In genomic region chrX:153934473-153935325, GRCh38 we compare ENCODE assay signal across 8 cellular contexts. TPM values are rescaled to one million over a fixed set of nuclear protein-coding genes. Genes with fewer than 3 reads are reported as not detected.
DNase-seq lines count a peak whose midpoint lies in the region; ATAC-seq and TF ChIP-seq lines count a peak whose summit lies in the region.

TSS of gene NAA10 (minus strand) at chrX:153935037. CDS start at chrX:153934904, 133 bp downstream.

- peak within 1 kb of the TSS; percentile 76 for H3K27ac Mint-ChIP-seq in activated naive CD8-positive, alpha-beta T cell treated with anti-CD3 and anti-CD28 coated beads, Interleukin-2, amount 10 ng/mL, durations not matched to agents 7 days and 5 days

- H3K36me3 Mint-ChIP-seq in activated naive CD8-positive, alpha-beta T cell treated with anti-CD3 and anti-CD28 coated beads, Interleukin-2, amount 10 ng/mL, durations not matched to agents 7 days and 5 days, result peaks cover 5% of the 10 kb centered on the region

- H3K4me3 ChIP-seq in KMS-11 (IDR thresholded peaks at IDR 0.05; ENCODE audit: insufficient read depth, low read depth, low read length) (no peak within 1 kb of the TSS), osteoblast (ENCODE audit: insufficient read depth, low read length) (peak within 1 kb of the TSS; percentile 82), aorta (ENCODE audit: low read length in 2 of 2) (peak within 1 kb of the TSS; percentile 49 to 55)

- 0 to 9% methylated on average over 65 to 113 of the region's 113 CpGs for WGBS in aorta, 2 donors

- H3K4me3 Mint-ChIP-seq in activated naive CD8-positive, alpha-beta T cell treated with anti-CD3 and anti-CD28 coated beads, Interleukin-2, amount 10 ng/mL, durations not matched to agents 7 days and 5 days, result peak within 1 kb of the TSS; percentile 84

- H3K4me1 ChIP-seq in KMS-11 (ENCODE audit: low read depth, poor library complexity, severe bottlenecking) (no peaks in the 10 kb centered on the region), osteoblast (ENCODE audit: insufficient read depth, low read length) (peaks cover 7% of the 10 kb centered on the region), aorta (ENCODE audit: control insufficient read depth in 1 of 2, insufficient read depth in 2 of 2, low read length in 2 of 2) (no peaks in the 10 kb centered on the region)

- H3K9me3 Mint-ChIP-seq in activated naive CD8-positive, alpha-beta T cell treated with anti-CD3 and anti-CD28 coated beads, Interleukin-2, amount 10 ng/mL, durations not matched to agents 7 days and 5 days, result no peaks in the 10 kb centered on the region

- H2AFZ ChIP-seq in KMS-11 (ENCODE audit: low read depth) (peak within 1 kb of the TSS; percentile 77), osteoblast (ENCODE audit: low read length) (peak within 1 kb of the TSS; percentile 59)

- H3K4me2 ChIP-seq in KMS-11 (peak within 1 kb of the TSS; percentile 73), osteoblast (ENCODE audit: insufficient read depth, low read length) (peak within 1 kb of the TSS; percentile 86)

- H3K36me3 ChIP-seq in KMS-11 (ENCODE audit: insufficient read depth) (no peaks in the 10 kb centered on the region), osteoblast (ENCODE audit: insufficient read depth, low read length) (peaks cover 20% of the 10 kb centered on the region), aorta (ENCODE audit: control insufficient read depth in 1 of 2, insufficient read depth in 2 of 2, low read length in 1 of 2) (no peaks in the 10 kb centered on the region)

- H4K20me1 ChIP-seq in KMS-11 (ENCODE audit: insufficient read depth), result no peaks in the 10 kb centered on the region
- H4K20me1 ChIP-seq in osteoblast (ENCODE audit: insufficient read depth, low read length), result peaks cover 35% of the 10 kb centered on the region

- peaks cover 9% of the 10 kb centered on the region for H3K4me1 Mint-ChIP-seq in activated naive CD8-positive, alpha-beta T cell treated with anti-CD3 and anti-CD28 coated beads, Interleukin-2, amount 10 ng/mL, durations not matched to agents 7 days and 5 days

- POLR2A ChIA-PET in activated naive CD8-positive, alpha-beta T cell treated with anti-CD3 and anti-CD28 coated beads, Interleukin-2, amount 10 ng/mL, durations not matched to agents 7 days and 5 days (lab: Charles Lee), result interaction anchor here (1.1 to 8.7 kb wide), 4 partner anchors 11 to 40 kb away, joined by 3 to 69 read pairs (median 4); partner anchors contain the start of gene ARHGAP4

- peaks cover 21% of the 10 kb centered on the region; the same call in 1 of the 2 replicates for H3K79me2 ChIP-seq in KMS-11 (ENCODE audit: insufficient read depth, low read depth)
- peaks cover 38% of the 10 kb centered on the region for H3K79me2 ChIP-seq in osteoblast (ENCODE audit: insufficient read depth, low read length)

- no peaks in the 10 kb centered on the region for H3K27me3 ChIP-seq in KMS-11 (ENCODE audit: insufficient read depth, low read depth)
- H3K27me3 ChIP-seq in osteoblast (ENCODE audit: insufficient read depth, low read length), result no peaks in the 10 kb centered on the region
- no peaks in the 10 kb centered on the region for H3K27me3 ChIP-seq in aorta (ENCODE audit: control insufficient read depth in 1 of 2, insufficient read depth in 2 of 2, low read length in 1 of 2)

- intact Hi-C loops in Right ventricle myocardium inferior (cut with DNase I), result no loop called here
- intact Hi-C loops in aorta (cut with DNase I), result loop anchor here in 1 of 2 donors (5.0 kb wide), 1 partner anchor 172 kb away; the partner anchor contains the start of gene PLXNB3

- H3K27me3 Mint-ChIP-seq in activated naive CD8-positive, alpha-beta T cell treated with anti-CD3 and anti-CD28 coated beads, Interleukin-2, amount 10 ng/mL, durations not matched to agents 7 days and 5 days, result no peaks in the 10 kb centered on the region

- peak within 1 kb of the TSS; percentile 59 for H3K9ac ChIP-seq in KMS-11

- no peaks in the 10 kb centered on the region for H3K9me3 ChIP-seq in osteoblast (ENCODE audit: low read depth, low read length)
- H3K9me3 ChIP-seq in aorta (ENCODE audit: control insufficient read depth, low read length), result no peaks in the 10 kb centered on the region

- H3K27ac ChIP-seq in KMS-11, result peak within 1 kb of the TSS; percentile 68
- H3K27ac ChIP-seq in osteoblast (ENCODE audit: low read depth, low read length), result peak within 1 kb of the TSS; percentile 48
- no peak within 1 kb of the TSS for H3K27ac ChIP-seq in aorta (ENCODE audit: low read depth in 1 of 2, low read length in 2 of 2)

- peak; percentile 79 for DNase-seq in ELR (ENCODE audit: low read depth)
- DNase-seq in SK-N-DZ (ENCODE audit: low spot score), result peak; percentile 64
- DNase-seq in activated naive CD8-positive, alpha-beta T cell treated with anti-CD3 and anti-CD28 coated beads, Interleukin-2, amount 10 ng/mL, durations not matched to agents 7 days and 5 days, result peak; percentile 73
- peak; percentile 81 for DNase-seq in Right ventricle myocardium inferior (ENCODE audit: missing footprints)
- peak; percentile 100 for DNase-seq in osteoblast (ENCODE audit: insufficient read length, low spot score, missing footprints)
- peak; percentile 81 to 91 for DNase-seq in aorta

- no peak for TF ChIP-seq CTCF in KMS-11 (conservative IDR thresholded peaks at IDR 0.05; ENCODE audit: low read depth, low read length)
- no peak for TF ChIP-seq CTCF in osteoblast (IDR thresholded peaks at IDR 0.05; ENCODE audit: extremely low read depth, low read depth, low read length)

- ATAC-seq in GM21717 (IDR thresholded peaks at IDR 0.05; ENCODE audit: unreplicated experiment) (peak; percentile 81), Right ventricle myocardium inferior (peak; percentile 99), aorta (ENCODE audit: low FRiP score) (peak; percentile 93)
- ATAC-seq in activated naive CD8-positive, alpha-beta T cell treated with anti-CD3 and anti-CD28 coated beads, Interleukin-2, amount 10 ng/mL, durations not matched to agents 7 days and 5 days (ENCODE audit: low read depth), result peak; percentile 82

RNA-seq across cellular contexts. Expression of gene NAA10, which starts in this region (rescaled TPM):
- polyA plus RNA-seq in SK-N-DZ (2014; cell fraction: cytosol; rRNA removed), result 135 and 149 TPM in 2 replicates
- 176 and 329 TPM in 2 replicates for polyA plus RNA-seq in SK-N-DZ (2014; cell fraction: nucleus; rRNA removed)
- total RNA-seq in activated naive CD8-positive, alpha-beta T cell treated with anti-CD3 and anti-CD28 coated beads, Interleukin-2, amount 10 ng/mL, durations not matched to agents 7 days and 5 days, result 10 to 100 TPM; 79.5 to 84.3 TPM
- total RNA-seq in Right ventricle myocardium inferior, result 80.6 TPM
- total RNA-seq in osteoblast, result 43.4 and 46.3 TPM in 2 replicates
- 10 to 100 TPM; 70.2 to 87.3 TPM for total RNA-seq in aorta
- polyA plus RNA-seq in aorta, result 100 to 1,000 TPM in 1 of 2 donors, 10 to 100 TPM in 1; 81.8 to 287 TPM

Comparison
In these comparisons a context has a peak if more than half of its experiments do, and no peak if none do; other contexts are left out.
1. H3K27ac ChIP-seq: peak in KMS-11 (single experiment) and osteoblast (single experiment); none in aorta (0 of 2).
2. Peak in every context shown above with its lines, with median percentiles within 50 percentile points of each other: DNase-seq and ATAC-seq.